8 cellular contexts compared by ENCODE assay signal in the genomic region with DNA sequence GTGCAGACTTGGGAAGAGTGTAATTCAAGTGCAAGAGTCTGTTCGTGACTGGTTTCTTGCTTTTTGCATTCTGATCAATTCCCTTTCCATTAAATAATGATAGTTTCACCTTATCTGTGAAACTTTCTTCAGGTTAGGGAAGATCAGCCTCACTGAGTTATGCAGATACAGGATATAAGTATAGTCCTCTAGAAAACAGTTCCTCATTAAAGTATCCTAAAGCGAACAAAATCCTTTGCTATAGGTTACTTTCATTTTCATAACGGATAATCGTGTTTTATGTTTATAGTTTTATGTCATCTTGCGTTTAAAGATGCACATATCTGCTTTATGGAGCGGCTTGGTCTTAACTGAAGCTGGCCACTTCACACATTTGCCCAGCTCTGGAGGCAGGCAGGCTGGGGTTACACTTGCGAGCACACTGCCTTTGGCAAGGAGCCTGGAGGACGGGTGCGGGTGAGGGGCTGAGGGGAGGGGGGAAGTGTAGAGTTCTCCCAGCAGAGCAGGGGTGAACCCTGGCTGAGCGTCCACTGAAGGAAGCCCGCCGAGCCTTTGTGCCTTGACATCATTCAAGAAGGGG.
DNase-seq lines count a peak whose midpoint lies in the region; ATAC-seq, FAIRE-seq and TF ChIP-seq lines count a peak whose summit lies in the region.

No MANE protein-coding gene starts in this region.

- no peaks in the 10 kb centered on the region for H3K36me3 Mint-ChIP-seq in activated naive CD8-positive, alpha-beta T cell

- H3K4me3 ChIP-seq in heart left ventricle, result peak overlapping the region in 9 of 12 donors; percentile 7 to 50 (median 22)
- H3K4me3 ChIP-seq in right atrium auricular region, result peak overlapping the region in 1 of 2 donors; percentile 24
- H3K4me3 ChIP-seq in lower lobe of right lung, result peak overlapping the region; percentile 41

- DNase-seq in heart left ventricle (no peak), right atrium auricular region (ENCODE audit: low spot score) (no peak), lower lobe of right lung (peak; percentile 41), urothelium cell line (ENCODE audit: low spot score) (peak; percentile 34), GM03348 (ENCODE audit: low spot score) (no peak), NCI-H446 treated with DMSO at 0.1 percent for 48 hours (lab: John Stamatoyannopoulos, UW) (no peak)

- no peaks in the 10 kb centered on the region for H3K27me3 ChIP-seq in heart left ventricle
- no peaks in the 10 kb centered on the region for H3K27me3 ChIP-seq in right atrium auricular region
- H3K27me3 ChIP-seq in lower lobe of right lung (ENCODE audit: low read depth), result no peaks in the 10 kb centered on the region

- peaks cover 10% of the 10 kb centered on the region for H3K4me1 Mint-ChIP-seq in activated naive CD8-positive, alpha-beta T cell (ENCODE audit: low read depth)

- H3K4me3 Mint-ChIP-seq in activated naive CD8-positive, alpha-beta T cell, result peak overlapping the region; percentile 84

- H3K36me3 ChIP-seq in heart left ventricle (no peaks in the 10 kb centered on the region), right atrium auricular region (no peaks in the 10 kb centered on the region), lower lobe of right lung (no peaks in the 10 kb centered on the region)

- no peak for FAIRE-seq in urothelium cell line (lab: Jason Lieb, UNC)

- H3K9me3 ChIP-seq in heart left ventricle, result no peaks in the 10 kb centered on the region
- H3K9me3 ChIP-seq in right atrium auricular region, result no peaks in the 10 kb centered on the region
- no peaks in the 10 kb centered on the region for H3K9me3 ChIP-seq in lower lobe of right lung

- H3K27ac ChIP-seq in heart left ventricle, result no peak overlapping the region
- no peak overlapping the region for H3K27ac ChIP-seq in right atrium auricular region
- H3K27ac ChIP-seq in lower lobe of right lung, result no peak overlapping the region

- WGBS in heart left ventricle, 4 donors, result 34 to 40% (median 35%) methylated on average over 12 of the region's 12 CpGs

- H3K27ac Mint-ChIP-seq in activated naive CD8-positive, alpha-beta T cell, result no peak overlapping the region

- ATAC-seq in heart left ventricle, result no peak
- ATAC-seq in lower lobe of right lung, result peak in 1 of 2 donors; percentile 30
- no peak for ATAC-seq in GM18907 (IDR thresholded peaks at IDR 0.05; ENCODE audit: unreplicated experiment)

- intact Hi-C loops in heart left ventricle (cut with DNase I) (loop anchor here in 1 of 10 donors (5.0 kb wide), 1 partner anchor 75 kb away; no protein-coding TSS in a partner anchor), lower lobe of right lung (cut with DNase I) (no loop called here)

- TF ChIP-seq POLR2A in heart left ventricle (IDR thresholded peaks at IDR 0.05), result no peak

- H3K27me3 Mint-ChIP-seq in activated naive CD8-positive, alpha-beta T cell, result no peaks in the 10 kb centered on the region

- H3K4me1 ChIP-seq in heart left ventricle, result peaks cover 0 to 17% (median 4%) of the 10 kb centered on the region in 12 donors
- peaks cover 0 to 14% of the 10 kb centered on the region in 2 donors for H3K4me1 ChIP-seq in right atrium auricular region
- peaks cover 11% of the 10 kb centered on the region for H3K4me1 ChIP-seq in lower lobe of right lung

- TF ChIP-seq CTCF in heart left ventricle (IDR thresholded peaks at IDR 0.05) (no peak), right atrium auricular region (IDR thresholded peaks at IDR 0.05) (no peak), lower lobe of right lung (IDR thresholded peaks at IDR 0.05) (no peak)

- no peaks in the 10 kb centered on the region for H3K9me3 Mint-ChIP-seq in activated naive CD8-positive, alpha-beta T cell (ENCODE audit: low read depth)

Comparison
In these comparisons a context has a peak if more than half of its experiments do, and no peak if none do; other contexts are left out.
1. DNase-seq: peak in lower lobe of right lung (single experiment) and urothelium cell line (single experiment); none in heart left ventricle (0 of 5), right atrium auricular region (single experiment), GM03348 (single experiment) and NCI-H446 treated with DMSO at 0.1 percent for 48 hours (single experiment).